1 cellular context compared by ENCODE assay signal in the genomic region with DNA sequence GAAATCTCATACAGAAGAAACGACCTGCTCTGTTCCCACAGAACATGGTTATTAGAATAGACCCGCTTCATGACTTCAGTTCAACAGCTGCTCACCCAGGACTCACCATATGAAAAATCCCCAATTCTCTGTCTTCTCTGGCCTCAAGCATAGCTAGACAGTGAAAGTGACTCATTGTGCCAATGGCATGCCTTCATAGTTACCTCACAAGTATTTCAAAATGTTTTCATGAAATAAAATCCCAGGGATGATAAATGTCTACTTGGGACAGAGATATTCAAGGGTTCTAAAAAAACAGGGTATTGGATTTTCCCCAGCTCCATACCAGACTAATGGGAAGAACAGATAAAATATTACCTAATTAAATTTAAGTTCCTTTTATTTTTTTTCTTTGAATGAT.
TF ChIP-seq lines count a peak whose summit lies in the region.

No MANE protein-coding gene starts in this region.

TF ChIP-seq in SK-N-SH, 30 proteins besides CTCF, POLR2A, EP300 and RAD21 (continued from another document):
- TF ChIP-seq, protein P1, sequence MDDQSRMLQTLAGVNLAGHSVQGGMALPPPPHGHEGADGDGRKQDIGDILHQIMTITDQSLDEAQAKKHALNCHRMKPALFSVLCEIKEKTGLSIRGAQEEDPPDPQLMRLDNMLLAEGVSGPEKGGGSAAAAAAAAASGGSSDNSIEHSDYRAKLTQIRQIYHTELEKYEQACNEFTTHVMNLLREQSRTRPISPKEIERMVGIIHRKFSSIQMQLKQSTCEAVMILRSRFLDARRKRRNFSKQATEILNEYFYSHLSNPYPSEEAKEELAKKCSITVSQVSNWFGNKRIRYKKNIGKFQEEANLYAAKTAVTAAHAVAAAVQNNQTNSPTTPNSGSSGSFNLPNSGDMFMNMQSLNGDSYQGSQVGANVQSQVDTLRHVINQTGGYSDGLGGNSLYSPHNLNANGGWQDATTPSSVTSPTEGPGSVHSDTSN (IDR thresholded peaks at IDR 0.05): peak; percentile 92
- TF ChIP-seq, protein P2, sequence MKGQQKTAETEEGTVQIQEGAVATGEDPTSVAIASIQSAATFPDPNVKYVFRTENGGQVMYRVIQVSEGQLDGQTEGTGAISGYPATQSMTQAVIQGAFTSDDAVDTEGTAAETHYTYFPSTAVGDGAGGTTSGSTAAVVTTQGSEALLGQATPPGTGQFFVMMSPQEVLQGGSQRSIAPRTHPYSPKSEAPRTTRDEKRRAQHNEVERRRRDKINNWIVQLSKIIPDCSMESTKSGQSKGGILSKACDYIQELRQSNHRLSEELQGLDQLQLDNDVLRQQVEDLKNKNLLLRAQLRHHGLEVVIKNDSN (IDR thresholded peaks at IDR 0.05; ENCODE audit: borderline replicate concordance, low read depth): no peak
- TF ChIP-seq ELF1 (IDR thresholded peaks at IDR 0.05) (no peak), FOSL2 (IDR thresholded peaks at IDR 0.05; ENCODE audit: borderline replicate concordance, low read depth) (peak; percentile 92), EZH2phosphoT487 (IDR thresholded peaks at IDR 0.05; ENCODE audit: borderline replicate concordance, low read depth) (no peak), YY1 (IDR thresholded peaks at IDR 0.05; ENCODE audit: low read depth) (no peak), SMC3 (IDR thresholded peaks at IDR 0.05; ENCODE audit: low read depth, low read length) (no peak), MXI1 (IDR thresholded peaks at IDR 0.05; ENCODE audit: low read depth, low read length) (no peak), SIN3A (IDR thresholded peaks at IDR 0.05; ENCODE audit: borderline replicate concordance, low read depth, low read length) (no peak; the same call in 1 of the 2 replicates), TAF1 (IDR thresholded peaks at IDR 0.05; ENCODE audit: borderline replicate concordance, low read depth, low read length) (no peak), MEF2A (IDR thresholded peaks at IDR 0.05; ENCODE audit: borderline replicate concordance, low read depth) (peak; percentile 51; the same call in 1 of the 2 replicates), RXRA (IDR thresholded peaks at IDR 0.05; ENCODE audit: borderline replicate concordance, low read depth) (peak; percentile 62; the same call in 1 of the 2 replicates), RFX5 (IDR thresholded peaks at IDR 0.05; ENCODE audit: low read length) (no peak)
- TF ChIP-seq, protein P3, sequence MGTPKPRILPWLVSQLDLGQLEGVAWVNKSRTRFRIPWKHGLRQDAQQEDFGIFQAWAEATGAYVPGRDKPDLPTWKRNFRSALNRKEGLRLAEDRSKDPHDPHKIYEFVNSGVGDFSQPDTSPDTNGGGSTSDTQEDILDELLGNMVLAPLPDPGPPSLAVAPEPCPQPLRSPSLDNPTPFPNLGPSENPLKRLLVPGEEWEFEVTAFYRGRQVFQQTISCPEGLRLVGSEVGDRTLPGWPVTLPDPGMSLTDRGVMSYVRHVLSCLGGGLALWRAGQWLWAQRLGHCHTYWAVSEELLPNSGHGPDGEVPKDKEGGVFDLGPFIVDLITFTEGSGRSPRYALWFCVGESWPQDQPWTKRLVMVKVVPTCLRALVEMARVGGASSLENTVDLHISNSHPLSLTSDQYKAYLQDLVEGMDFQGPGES (IDR thresholded peaks at IDR 0.05; ENCODE audit: low read depth, low read length): no peak
